Comparison of ENCODE assay signal across 18 cellular contexts in genomic region chr22:25167834-25168601, GRCh38. TPM values are rescaled to one million over a fixed set of nuclear protein-coding genes. Genes with fewer than 3 reads are reported as not detected.
"Had no signal": no experiment of that assay in that cellular context is flagged by ENCODE, and none has a peak within 500 bp of the region (broad histone marks: within the 10 kb centered on the region; RNA-seq: fewer than 3 reads in every experiment).

No MANE protein-coding gene starts in this region.

- H3K27ac ChIP-seq: dorsolateral prefrontal cortex, hepatocyte, left lung, thoracic aorta had no signal

- H3K9me3 ChIP-seq: ascending aorta, left lung, thoracic aorta had no signal

- ATAC-seq: activated CD4-positive, CD25-positive, alpha-beta regulatory T cell treated with anti-CD3 and anti-CD28 coated beads, Interleukin-2, amount 50 U/mL, for 24 hours; left lung; right cardiac atrium; stimulated activated naive CD8-positive, alpha-beta T cell treated with anti-CD3 and anti-CD28 coated beads, Interleukin-15, amount 100 ng/mL, for 72 hours; T-cell had no signal

- H3K4me2 ChIP-seq: hepatocyte had no signal

- H3K4me1 ChIP-seq: left lung had no signal

- DNase-seq: activated naive CD4-positive, alpha-beta T cell treated with anti-CD3 and anti-CD28 coated beads, Interleukin-2, amount 10 ng/mL, durations not matched to agents 7 days and 5 days; activated T-cell treated with anti-CD3 and anti-CD28 coated beads, Interleukin-2, amount 50 U/mL, for 1 hour; dorsolateral prefrontal cortex; mesendoderm; occipital lobe; right cardiac atrium; stimulated activated CD4-positive, alpha-beta T cell treated with anti-CD3 and anti-CD28 coated beads, Interleukin-1b, Interleukin-23, amount 100 ng/mL, for 48 hours; stimulated activated naive CD8-positive, alpha-beta T cell treated with anti-CD3 and anti-CD28 coated beads, Interleukin-15, amount 100 ng/mL, for 72 hours; T-cell; T-helper 9 cell had no signal

- H3K27me3 ChIP-seq: ascending aorta, dorsolateral prefrontal cortex, hepatocyte, left lung had no signal

- H3K4me3 ChIP-seq: ascending aorta, dorsolateral prefrontal cortex, hepatocyte, left lung, thoracic aorta had no signal

- FAIRE-seq: keratinocyte had no signal

RNA-seq across cellular contexts. Expression of gene CRYBB3, which starts 31.6 kb away (rescaled TPM):
- total RNA-seq: ascending aorta, hepatocyte, occipital lobe, right cardiac atrium, urinary bladder had no signal
- polyA plus RNA-seq: hepatocyte, keratinocyte, urinary bladder had no signal

RNA-seq across cellular contexts. Expression of gene CRYBB2, which starts 51.4 kb away (rescaled TPM):
- total RNA-seq: activated T-helper 2 cell treated with anti-CD3 and anti-CD28 coated beads, Interferon-gamma antibody, Interleukin-2, Interleukin-4, amounts not matched to agents 10 μg/mL and 5 μg/mL and 100 μg/mL, durations not matched to agents 14 hours and 24 hours and 36 hours; ascending aorta; left lung; occipital lobe; right cardiac atrium; T-cell; urinary bladder had no signal
- polyA plus RNA-seq: hepatocyte, right cardiac atrium had no signal
